27 cellular contexts compared by ENCODE assay signal in the genomic region with DNA sequence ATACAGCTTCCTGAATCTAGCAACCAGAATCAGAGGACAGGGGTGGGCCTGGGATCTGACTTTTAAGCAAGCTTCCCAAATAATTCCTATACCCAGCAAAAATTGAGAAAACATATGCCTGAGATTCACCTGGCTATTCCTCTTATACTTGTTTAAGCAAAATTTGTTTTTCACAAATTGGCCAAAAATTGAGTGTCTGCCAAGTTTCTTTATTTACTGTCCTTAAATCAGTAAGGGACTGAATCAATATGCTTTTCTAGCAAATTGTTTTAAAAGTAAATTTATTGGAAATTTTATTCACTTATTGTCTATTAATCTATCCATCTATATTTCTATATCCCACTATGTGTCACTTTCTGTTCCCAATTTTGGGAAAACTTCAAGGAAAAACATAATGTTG.
"Had no signal": no experiment of that assay in that cellular context is flagged by ENCODE, and none has a peak within 500 bp of the region (broad histone marks: within the 10 kb centered on the region; RNA-seq: fewer than 3 reads in every experiment).

No MANE protein-coding gene starts in this region.

- H3K36me3 ChIP-seq: neural progenitor cell, ovary, spleen, thoracic aorta, thyroid gland, transverse colon, upper lobe of right lung, uterus had no signal

- H3K27ac ChIP-seq: neural progenitor cell, ovary, parathyroid adenoma, psoas muscle, skin epidermis, spleen, thoracic aorta, thyroid gland, transverse colon, upper lobe of right lung, uterus had no signal

- H3K4me1 ChIP-seq: neural progenitor cell, parathyroid adenoma, psoas muscle, spleen, thyroid gland, transverse colon, upper lobe of right lung, uterus had no signal

- H3K9ac ChIP-seq: neural progenitor cell, parathyroid adenoma had no signal

- ATAC-seq: naive thymus-derived CD4-positive, alpha-beta T cell; natural killer cell; psoas muscle; right cardiac atrium; sciatic nerve; stimulated activated memory B cell treated with anti-CD40 and anti-IgM and Interleukin-4, amounts not matched to agents 10 μg/mL and 1 μg/mL and 100 μg/mL, for 72 hours; stimulated activated naive CD8-positive, alpha-beta T cell treated with anti-CD3 and anti-CD28 coated beads, Interleukin-15, amount 100 ng/mL, for 72 hours; stimulated activated naive CD8-positive, alpha-beta T cell treated with anti-CD3 and anti-CD28 coated beads, Interleukin-15, Interleukin-2, amounts not matched to agents 100 U/mL and 50 U/mL, for 24 hours; upper lobe of right lung had no signal

- DNase-seq: naive thymus-derived CD4-positive, alpha-beta T cell; natural killer cell; occipital lobe; ovary; posterior cingulate gyrus; psoas muscle; right cardiac atrium; spleen; stimulated activated CD4-positive, alpha-beta T cell treated with anti-CD3 and anti-CD28 coated beads, Interleukin-12 subunit alpha, Interleukin-12 subunit beta, amount 100 ng/mL, for 4 hours; stimulated activated CD4-positive, alpha-beta T cell treated with anti-CD3 and anti-CD28 coated beads, Interleukin-1b, Interleukin-23, amount 100 ng/mL, for 48 hours; stimulated activated CD4-positive, alpha-beta T cell treated with anti-CD3 and anti-CD28 coated beads, Interleukin-4, amount 100 ng/mL, for 1 hour; stimulated activated CD4-positive, alpha-beta T cell treated with anti-CD3 and anti-CD28 coated beads, Interleukin-4, amount 100 ng/mL, for 4 hours; stimulated activated CD8-positive, alpha-beta memory T cell treated with anti-CD3 and anti-CD28 coated beads, Interleukin-4, amount 100 ng/mL, for 48 hours; stimulated activated naive CD4-positive, alpha-beta T cell; stimulated activated naive CD8-positive, alpha-beta T cell treated with anti-CD3 and anti-CD28 coated beads, Interleukin-15, amount 100 ng/mL, for 72 hours; stimulated activated naive CD8-positive, alpha-beta T cell treated with anti-CD3 and anti-CD28 coated beads, Interleukin-15, Interleukin-2, amounts not matched to agents 100 U/mL and 50 U/mL, for 24 hours; thyroid gland; transverse colon; upper lobe of right lung; uterus had no signal

- H3K27me3 ChIP-seq: neural progenitor cell, ovary, spleen, thyroid gland, transverse colon, upper lobe of right lung, uterus had no signal

- H3K4me3 ChIP-seq: neural progenitor cell, ovary, psoas muscle, skin epidermis, smooth muscle cell, spleen, thoracic aorta, thyroid gland, transverse colon, upper lobe of right lung, uterus had no signal

- H3K9me3 ChIP-seq: ovary, psoas muscle, thoracic aorta, thyroid gland, transverse colon, upper lobe of right lung, uterus had no signal
